In the genomic region with DNA sequence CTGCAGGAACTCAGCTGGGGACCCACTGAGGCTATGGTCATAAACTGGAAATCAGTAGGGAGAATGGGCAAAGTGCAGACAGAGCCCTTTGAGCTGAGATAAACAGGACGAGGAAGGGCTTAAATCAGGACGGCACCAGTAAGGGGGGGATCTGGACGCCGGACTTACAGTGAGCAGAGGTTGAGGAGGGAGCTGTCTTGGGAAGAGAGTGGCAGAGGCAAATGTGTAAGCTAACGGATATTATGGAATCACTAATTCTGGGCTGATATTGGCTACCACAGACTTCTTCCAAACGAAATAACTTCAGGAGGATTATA, we compare ENCODE assay signal across 10 cellular contexts. TPM values are rescaled to one million over a fixed set of nuclear protein-coding genes. Genes with fewer than 3 reads are reported as not detected.
DNase-seq lines count a peak whose midpoint lies in the region; ATAC-seq and TF ChIP-seq lines count a peak whose summit lies in the region.
"Had no signal": no experiment of that assay in that cellular context is flagged by ENCODE, and none has a peak within 500 bp of the region (broad histone marks: within the 10 kb centered on the region; RNA-seq: fewer than 3 reads in every experiment).

No MANE protein-coding gene starts in this region.

- H3K36me3 ChIP-seq in adrenal gland (replicated peaks in 1 of 2) (no peaks in the 10 kb centered on the region), mucosa of stomach (ENCODE audit: control insufficient read depth, insufficient read depth, low read length) (no peaks in the 10 kb centered on the region), tibial nerve (peaks cover 0 to under 1% (median 0%) of the 10 kb centered on the region in 3 donors)

- intact Hi-C loops in adrenal gland (cut with DNase I), result loop anchor here in 1 of 2 donors (10.0 kb wide), 1 partner anchor 68 kb away; a partner anchor contains a TSS

- ATAC-seq in HG02885 (IDR thresholded peaks at IDR 0.05; ENCODE audit: poor library complexity, unreplicated experiment), result no peak

- H3K4me3 ChIP-seq in adrenal gland, result peak overlapping the region; percentile 9 to 87 (median 66)
- H3K4me3 ChIP-seq in mucosa of stomach (ENCODE audit: low read length), result peak overlapping the region; percentile 37
- H3K4me3 ChIP-seq in tibial nerve, result peak overlapping the region; percentile 60 to 91 (median 74)

- 8 to 14% (median 12%) methylated on average over 6 of the region's 6 CpGs for WGBS in adrenal gland, 4 donors
- WGBS in tibial nerve, 2 donors, result 10 to 14% methylated on average over 6 of the region's 6 CpGs

- H3K9me3 ChIP-seq in adrenal gland (replicated peaks in 1 of 3) (no peaks in the 10 kb centered on the region), mucosa of stomach (ENCODE audit: control insufficient read depth, low read length) (no peaks in the 10 kb centered on the region), tibial nerve (peaks cover 0 to under 1% (median 0%) of the 10 kb centered on the region in 4 donors)

- H3K4me1 ChIP-seq in adrenal gland (replicated peaks in 1 of 2) (peaks cover 9 to 25% of the 10 kb centered on the region in 2 donors), mucosa of stomach (ENCODE audit: control insufficient read depth, insufficient read depth, low read length) (peaks cover 30% of the 10 kb centered on the region), tibial nerve (peaks cover 0 to 48% (median 10%) of the 10 kb centered on the region in 4 donors)

- H3K9ac ChIP-seq in mucosa of stomach (ENCODE audit: low read length), result peak overlapping the region; percentile 72

- H3K27ac ChIP-seq in adrenal gland (peak overlapping the region in 3 of 5 donors; percentile 59 to 89 (median 88)), tibial nerve (peak overlapping the region; percentile 85 to 94 (median 90))

- H3K27me3 ChIP-seq in adrenal gland (no peaks in the 10 kb centered on the region), mucosa of stomach (ENCODE audit: control insufficient read depth, insufficient read depth, low read length) (peaks cover 18% of the 10 kb centered on the region), tibial nerve (no peaks in the 10 kb centered on the region)

- DNase-seq in adrenal gland, result peak in 3 of 7 donors; percentile 23 to 26 (median 25)
- DNase-seq in foreskin melanocyte, result peak; percentile 27
- no peak for DNase-seq in tibial nerve (ENCODE audit: low spot score in 2 of 2)
- DNase-seq in activated CD4-positive, alpha-beta T cell treated with anti-CD3 and anti-CD28 coated beads, Interleukin-2, amount 50 U/mL, for 48 hours, result no peak
- no peak for DNase-seq in DMS53 (lab: John Stamatoyannopoulos, UW)
- DNase-seq in NCI-H2171 treated with DMSO at 0.1 percent for 48 hours (lab: John Stamatoyannopoulos, UW), result no peak
- DNase-seq: activated T-cell treated with anti-CD3 and anti-CD28 coated beads, Interleukin-2, amount 50 U/mL, for 72 hours had no signal

- no peak for TF ChIP-seq EP300 in tibial nerve (IDR thresholded peaks at IDR 0.05)

- TF ChIP-seq CTCF in adrenal gland (IDR thresholded peaks at IDR 0.05) (no peak), tibial nerve (IDR thresholded peaks at IDR 0.05) (no peak)

- TF ChIP-seq POLR2A in adrenal gland (IDR thresholded peaks at IDR 0.05) (no peak), tibial nerve (IDR thresholded peaks at IDR 0.05) (no peak)

RNA-seq across cellular contexts. Expression of a gene that starts 0.5 kb away (rescaled TPM):
- total RNA-seq in adrenal gland, result 100 to 1,000 TPM in 4 of 8 donors, 10 to 100 TPM in 4; 47.3 to 124 (median 99.5) TPM
- 10 to 100 TPM; 29.1 to 75.5 (median 45.8) TPM for polyA plus RNA-seq in adrenal gland
- total RNA-seq in tibial nerve, result 10 to 100 TPM; 57.6 to 92.4 (median 78.9) TPM

RNA-seq across cellular contexts. Expression of a gene that starts 49.1 kb away (rescaled TPM):
- under 1 TPM in 1 of 8 donors, not detected in 7; 0.20 TPM for total RNA-seq in adrenal gland
- not detected for polyA plus RNA-seq in adrenal gland
- total RNA-seq in tibial nerve, result not detected
- total RNA-seq: activated T-cell treated with anti-CD3 and anti-CD28 coated beads, Interleukin-2, amount 50 U/mL, for 72 hours; H4 had no signal
